10 cellular contexts compared by ENCODE assay signal in the genomic region with DNA sequence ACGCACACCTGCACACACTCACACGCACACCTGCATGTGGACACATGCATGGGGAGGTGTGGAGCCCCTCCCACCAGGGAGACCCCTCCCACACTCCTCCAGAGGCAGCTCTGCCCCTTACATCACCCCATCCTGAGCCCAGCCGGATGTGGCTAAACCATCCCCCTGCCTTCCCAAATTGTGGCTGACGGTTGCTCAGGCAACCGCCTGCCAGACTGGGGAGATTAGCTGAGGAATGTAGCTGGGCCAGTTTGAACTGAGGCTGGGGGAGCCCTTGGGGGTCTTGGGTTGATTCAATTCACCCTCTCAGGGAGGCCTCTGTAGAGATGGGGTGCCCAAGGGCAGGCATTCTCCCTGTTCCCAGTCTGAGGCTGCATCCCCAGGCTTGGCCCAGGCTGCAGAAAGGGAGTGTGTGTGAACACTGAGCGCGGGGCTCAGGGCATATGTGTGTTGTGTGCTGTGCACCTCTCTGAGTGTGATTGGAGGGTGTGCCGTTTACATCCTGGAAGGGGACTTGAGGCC. TPM values are rescaled to one million over a fixed set of nuclear protein-coding genes. Genes with fewer than 3 reads are reported as not detected.
DNase-seq lines count a peak whose midpoint lies in the region; ATAC-seq and TF ChIP-seq lines count a peak whose summit lies in the region.
"Had no signal": no experiment of that assay in that cellular context is flagged by ENCODE, and none has a peak within 500 bp of the region (broad histone marks: within the 10 kb centered on the region; RNA-seq: fewer than 3 reads in every experiment).

No MANE protein-coding gene starts in this region.

- H3K27ac ChIP-seq in GM23338 (ENCODE audit: low read depth) = peak overlapping the region; percentile 96
- no peak overlapping the region for H3K27ac ChIP-seq in osteoblast (ENCODE audit: low read depth, low read length)

- no peak overlapping the region for H2AFZ ChIP-seq in GM23338
- H2AFZ ChIP-seq in osteoblast (ENCODE audit: low read length) = peak overlapping the region; percentile 44

- peak overlapping the region; percentile 78 for H3K4me2 ChIP-seq in GM23338
- peak overlapping the region; percentile 33 for H3K4me2 ChIP-seq in osteoblast (ENCODE audit: insufficient read depth, low read length)

- H3K4me1 Mint-ChIP-seq in GM23338 (peaks cover 38% of the 10 kb centered on the region), natural killer cell (no peaks in the 10 kb centered on the region)
- H3K4me1 Mint-ChIP-seq in activated CD4-positive, alpha-beta T cell treated with anti-CD3 and anti-CD28 coated beads, Interleukin-2, amount 10 ng/mL, durations not matched to agents 24 days and 14 days = no peaks in the 10 kb centered on the region
- H3K4me1 Mint-ChIP-seq: activated naive CD8-positive, alpha-beta T cell treated with anti-CD3 and anti-CD28 coated beads for 36 hours had no signal

- H3K36me3 Mint-ChIP-seq in GM23338 (ENCODE audit: low read depth) (no peaks in the 10 kb centered on the region; the same call in 2 of the 3 replicates), natural killer cell (no peaks in the 10 kb centered on the region)
- H3K36me3 Mint-ChIP-seq in activated CD4-positive, alpha-beta T cell treated with anti-CD3 and anti-CD28 coated beads, Interleukin-2, amount 10 ng/mL, durations not matched to agents 24 days and 14 days (ENCODE audit: low read depth) = no peaks in the 10 kb centered on the region
- H3K36me3 Mint-ChIP-seq: activated naive CD8-positive, alpha-beta T cell treated with anti-CD3 and anti-CD28 coated beads for 36 hours had no signal

- H3K27me3 ChIP-seq in GM23338 (ENCODE audit: insufficient read depth) (no peaks in the 10 kb centered on the region), osteoblast (ENCODE audit: insufficient read depth, low read length) (no peaks in the 10 kb centered on the region)

- H3K4me1 ChIP-seq in GM23338 (ENCODE audit: insufficient read depth) (peaks cover 29% of the 10 kb centered on the region), osteoblast (ENCODE audit: insufficient read depth, low read length) (peaks cover 10% of the 10 kb centered on the region)

- H3F3A ChIP-seq in GM23338 (replicated peaks; ENCODE audit: low read depth) = no peaks in the 10 kb centered on the region

- DNase-seq in GM23338 (ENCODE audit: low spot score) (peak; percentile 97), OCI-M1 (lab: John Stamatoyannopoulos, UW) (peak; percentile 61), fibroblast of pulmonary artery (ENCODE audit: low read depth) (peak; percentile 43), osteoblast (ENCODE audit: insufficient read length, low spot score, missing footprints) (peak; percentile 90), KG1 (lab: John Stamatoyannopoulos, UW) (no peak), natural killer cell (no peak), NOMO-1 (lab: John Stamatoyannopoulos, UW; ENCODE audit: unreplicated experiment in 2 of 2) (no peak)
- DNase-seq in activated CD4-positive, alpha-beta T cell treated with anti-CD3 and anti-CD28 coated beads, Interleukin-2, amount 10 ng/mL, durations not matched to agents 24 days and 14 days = no peak
- DNase-seq: activated naive CD8-positive, alpha-beta T cell treated with anti-CD3 and anti-CD28 coated beads for 36 hours; NCI-H226 had no signal

- H3K9me3 Mint-ChIP-seq in GM23338 = no peaks in the 10 kb centered on the region; the same call in 2 of the 3 replicates
- no peaks in the 10 kb centered on the region for H3K9me3 Mint-ChIP-seq in natural killer cell
- H3K9me3 Mint-ChIP-seq in activated CD4-positive, alpha-beta T cell treated with anti-CD3 and anti-CD28 coated beads, Interleukin-2, amount 10 ng/mL, durations not matched to agents 24 days and 14 days = no peaks in the 10 kb centered on the region
- H3K9me3 Mint-ChIP-seq: activated naive CD8-positive, alpha-beta T cell treated with anti-CD3 and anti-CD28 coated beads for 36 hours had no signal

- H3K4me3 Mint-ChIP-seq in GM23338 (peak overlapping the region; percentile 43; the same call in 2 of the 3 replicates), natural killer cell (no peak overlapping the region)
- H3K4me3 Mint-ChIP-seq in activated CD4-positive, alpha-beta T cell treated with anti-CD3 and anti-CD28 coated beads, Interleukin-2, amount 10 ng/mL, durations not matched to agents 24 days and 14 days = no peak overlapping the region
- H3K4me3 Mint-ChIP-seq: activated naive CD8-positive, alpha-beta T cell treated with anti-CD3 and anti-CD28 coated beads for 36 hours had no signal

- H4K20me1 ChIP-seq in GM23338 (replicated peaks; ENCODE audit: insufficient read depth) (no peaks in the 10 kb centered on the region), osteoblast (ENCODE audit: insufficient read depth, low read length) (no peaks in the 10 kb centered on the region)

- no peaks in the 10 kb centered on the region for H3K9me3 ChIP-seq in osteoblast (ENCODE audit: low read depth, low read length)

- H3K27ac Mint-ChIP-seq in GM23338 = peak overlapping the region; percentile 95
- H3K27ac Mint-ChIP-seq in natural killer cell = no peak overlapping the region
- no peak overlapping the region for H3K27ac Mint-ChIP-seq in activated CD4-positive, alpha-beta T cell treated with anti-CD3 and anti-CD28 coated beads, Interleukin-2, amount 10 ng/mL, durations not matched to agents 24 days and 14 days
- H3K27ac Mint-ChIP-seq: activated naive CD8-positive, alpha-beta T cell treated with anti-CD3 and anti-CD28 coated beads for 36 hours had no signal

- peaks cover 14% of the 10 kb centered on the region for H3K27me3 Mint-ChIP-seq in GM23338 (ENCODE audit: insufficient read depth, low read depth, poor library complexity)
- peaks cover 0 to 7% of the 10 kb centered on the region in 2 donors for H3K27me3 Mint-ChIP-seq in natural killer cell (ENCODE audit: low read depth in 2 of 2)
- H3K27me3 Mint-ChIP-seq in activated CD4-positive, alpha-beta T cell treated with anti-CD3 and anti-CD28 coated beads, Interleukin-2, amount 10 ng/mL, durations not matched to agents 24 days and 14 days = peaks cover 2% of the 10 kb centered on the region

- no peaks in the 10 kb centered on the region for H3K9me2 ChIP-seq in GM23338 (ENCODE audit: insufficient read depth)

- no peaks in the 10 kb centered on the region for H3K36me3 ChIP-seq in GM23338 (ENCODE audit: insufficient read depth)
- H3K36me3 ChIP-seq in osteoblast (ENCODE audit: insufficient read depth, low read length) = no peaks in the 10 kb centered on the region

- no peak for TF ChIP-seq CTCF in GM23338 (conservative IDR thresholded peaks at IDR 0.05; ENCODE audit: low read depth in 2 of 2)
- TF ChIP-seq CTCF in fibroblast of pulmonary artery (IDR thresholded peaks at IDR 0.05; ENCODE audit: low read length, missing control alignments) = no peak
- no peak for TF ChIP-seq CTCF in osteoblast (IDR thresholded peaks at IDR 0.05; ENCODE audit: extremely low read depth, low read depth, low read length)
- TF ChIP-seq CTCF in natural killer cell (IDR thresholded peaks at IDR 0.05) = no peak

- no peaks in the 10 kb centered on the region for H3K79me2 ChIP-seq in GM23338 (replicated peaks; ENCODE audit: insufficient read depth)
- no peaks in the 10 kb centered on the region for H3K79me2 ChIP-seq in osteoblast (ENCODE audit: insufficient read depth, low read length)

- intact Hi-C loops in natural killer cell (cut with micrococcal nuclease) = no loop called here
- intact Hi-C loops in activated CD4-positive, alpha-beta T cell treated with anti-CD3 and anti-CD28 coated beads, Interleukin-2, amount 10 ng/mL, durations not matched to agents 24 days and 14 days (cut with micrococcal nuclease) = no loop called here

- H3K4me3 ChIP-seq in GM23338 (peak overlapping the region; percentile 37), fibroblast of pulmonary artery (replicated peaks; ENCODE audit: low read depth, low read length) (no peak overlapping the region), osteoblast (ENCODE audit: insufficient read depth, low read length) (no peak overlapping the region)

- peak; percentile 95 for ATAC-seq in GM23338
- no peak for ATAC-seq in natural killer cell

TF ChIP-seq in GM23338, 12 proteins besides CTCF, POLR2A, EP300 and RAD21:
- peak; percentile 24; the same call in 1 of the 2 replicates for TF ChIP-seq NANOG (IDR thresholded peaks at IDR 0.05; ENCODE audit: borderline replicate concordance)
- no peak for TF ChIP-seq JUNB (IDR thresholded peaks at IDR 0.05; ENCODE audit: unreplicated experiment)
- TF ChIP-seq POLR2AphosphoS5 (IDR thresholded peaks at IDR 0.05; ENCODE audit: low read depth) = 0 out of 2 replicates have a peak, but pooled peaks have one; percentile 25
- TF ChIP-seq, protein P1, sequence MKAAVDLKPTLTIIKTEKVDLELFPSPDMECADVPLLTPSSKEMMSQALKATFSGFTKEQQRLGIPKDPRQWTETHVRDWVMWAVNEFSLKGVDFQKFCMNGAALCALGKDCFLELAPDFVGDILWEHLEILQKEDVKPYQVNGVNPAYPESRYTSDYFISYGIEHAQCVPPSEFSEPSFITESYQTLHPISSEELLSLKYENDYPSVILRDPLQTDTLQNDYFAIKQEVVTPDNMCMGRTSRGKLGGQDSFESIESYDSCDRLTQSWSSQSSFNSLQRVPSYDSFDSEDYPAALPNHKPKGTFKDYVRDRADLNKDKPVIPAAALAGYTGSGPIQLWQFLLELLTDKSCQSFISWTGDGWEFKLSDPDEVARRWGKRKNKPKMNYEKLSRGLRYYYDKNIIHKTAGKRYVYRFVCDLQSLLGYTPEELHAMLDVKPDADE (IDR thresholded peaks at IDR 0.05) = peak; percentile 9; the same call in 1 of the 2 replicates
- TF ChIP-seq EZH2 (IDR thresholded peaks at IDR 0.05; ENCODE audit: low read depth, unreplicated experiment) = no peak

RNA-seq across cellular contexts. Expression of a gene that starts 12.9 kb away (rescaled TPM):
- 69.6 and 105 TPM in 2 replicates for total RNA-seq in GM23338 (2014; rRNA removed; shearing (Covaris generic))
- polyA plus RNA-seq in GM23338 (2016; fragmentation: Nextera tagmentation; extraction: Ambion mirVana) = 7.9 and 8.0 TPM in 2 replicates
- total RNA-seq in osteoblast (9.4 and 16.2 TPM in 2 replicates), natural killer cell (1 to 10 TPM in 1 of 3 donors, under 1 TPM in 2; 0.54 to 1.6 (median 0.79) TPM)
- total RNA-seq in activated CD4-positive, alpha-beta T cell treated with anti-CD3 and anti-CD28 coated beads, Interleukin-2, amount 10 ng/mL, durations not matched to agents 24 days and 14 days = 0.47 and 0.95 TPM in 2 replicates

RNA-seq across cellular contexts. Expression of a gene that starts 18.5 kb away (rescaled TPM):
- total RNA-seq in GM23338 (2014; rRNA removed; shearing (Covaris generic)) = 14.3 and 25.7 TPM in 2 replicates
- 29.4 and 32.3 TPM in 2 replicates for polyA plus RNA-seq in GM23338 (2016; fragmentation: Nextera tagmentation; extraction: Ambion mirVana)
- total RNA-seq in osteoblast (23.5 and 25.6 TPM in 2 replicates), natural killer cell (10 to 100 TPM in 1 of 3 donors, 1 to 10 TPM in 2; 8.0 to 11.2 (median 8.8) TPM)
- 36.4 and 41.3 TPM in 2 replicates for total RNA-seq in activated CD4-positive, alpha-beta T cell treated with anti-CD3 and anti-CD28 coated beads, Interleukin-2, amount 10 ng/mL, durations not matched to agents 24 days and 14 days

Comparison
In these comparisons a context has a peak if more than half of its experiments do, and no peak if none do; other contexts are left out.
1. DNase-seq: peak in GM23338 (single experiment), OCI-M1 (single experiment), fibroblast of pulmonary artery (single experiment) and osteoblast (single experiment); none in KG1 (single experiment), natural killer cell (single experiment), NOMO-1 (0 of 2) and activated CD4-positive, alpha-beta T cell treated with anti-CD3 and anti-CD28 coated beads, Interleukin-2, amount 10 ng/mL, durations not matched to agents 24 days and 14 days (single experiment).